In genomic region chr20:54624701-54625472, GRCh38 we compare ENCODE assay signal across 16 cellular contexts.
DNase-seq lines count a peak whose midpoint lies in the region; ATAC-seq and TF ChIP-seq lines count a peak whose summit lies in the region.
"Had no signal": no experiment of that assay in that cellular context is flagged by ENCODE, and none has a peak within 500 bp of the region (broad histone marks: within the 10 kb centered on the region; RNA-seq: fewer than 3 reads in every experiment).

No MANE protein-coding gene starts in this region.

- no peaks in the 10 kb centered on the region for H3K4me1 Mint-ChIP-seq in activated CD8-positive, alpha-beta T cell treated with anti-CD3 and anti-CD28 coated beads for 36 hours (ENCODE audit: low read depth)
- H3K4me1 Mint-ChIP-seq: stimulated activated effector memory CD8-positive, alpha-beta T cell treated with anti-CD3 and anti-CD28 coated beads, Interleukin-12 subunit alpha, Interleukin-12 subunit beta, amount 100 ng/mL, for 72 hours had no signal

- H3K27me3 ChIP-seq in neuronal stem cell (ENCODE audit: control insufficient read depth in 3 of 3, insufficient read depth in 3 of 3, low read depth in 1 of 3, low read length in 3 of 3) (no peaks in the 10 kb centered on the region), sigmoid colon (no peaks in the 10 kb centered on the region)
- H3K27me3 ChIP-seq: adrenal gland had no signal

- DNase-seq in G401 (ENCODE audit: low spot score), result peak; percentile 26
- DNase-seq in SK-MEL-5 (ENCODE audit: low read depth, low spot score), result peak; percentile 89
- peak; percentile 94 for DNase-seq in globus pallidus (ENCODE audit: low spot score)
- no peak for DNase-seq in neuronal stem cell (ENCODE audit: low spot score)
- DNase-seq in activated CD8-positive, alpha-beta T cell treated with anti-CD3 and anti-CD28 coated beads for 36 hours, result no peak
- DNase-seq in kidney tubule cell (ENCODE audit: low spot score), result no peak
- no peak for DNase-seq in sigmoid colon
- DNase-seq: activated T-cell treated with anti-CD3 and anti-CD28 coated beads, Interleukin-2, amount 50 U/mL, for 24 hours; adrenal gland; DMS79; lower lobe of right lung; NCI-H2029 treated with DMSO at 0.1 percent for 48 hours; stimulated activated CD4-positive, alpha-beta T cell treated with anti-CD3 and anti-CD28 coated beads, Interleukin-2, amount 100 ng/mL, for 48 hours had no signal

- no peak overlapping the region for H2AK5ac ChIP-seq in neuronal stem cell (ENCODE audit: low read depth, low read length)

- CTCF ChIA-PET in activated CD8-positive, alpha-beta T cell treated with anti-CD3 and anti-CD28 coated beads for 36 hours (lab: Charles Lee), result no interaction called here

- H3K9me3 ChIP-seq in neuronal stem cell (replicated peaks in 1 of 2; ENCODE audit: control insufficient read depth in 2 of 2, insufficient read depth in 1 of 2, low read depth in 1 of 2, low read length in 2 of 2) (peaks cover 0 to 3% of the 10 kb centered on the region in 2 donors), sigmoid colon (no peaks in the 10 kb centered on the region)
- H3K9me3 ChIP-seq: adrenal gland, lower lobe of right lung had no signal

- H4K8ac ChIP-seq in neuronal stem cell (ENCODE audit: low read depth, low read length), result no peak overlapping the region

- no peak for TF ChIP-seq EP300 in sigmoid colon (IDR thresholded peaks at IDR 0.05)

- no peak overlapping the region for H3K23ac ChIP-seq in neuronal stem cell (ENCODE audit: low read depth, low read length, poor library complexity)

- H3K4me2 ChIP-seq in neuronal stem cell (ENCODE audit: insufficient read depth, low read length, poor library complexity, severe bottlenecking), result no peak overlapping the region

- H3K9ac ChIP-seq in neuronal stem cell (ENCODE audit: low read depth, low read length, poor library complexity), result no peak overlapping the region
- H3K9ac ChIP-seq: parathyroid adenoma had no signal

- intact Hi-C loops in activated CD8-positive, alpha-beta T cell treated with anti-CD3 and anti-CD28 coated beads for 36 hours (cut with micrococcal nuclease), result no loop called here
- intact Hi-C loops in sigmoid colon (cut with DNase I), result no loop called here

- no peak overlapping the region for H2BK15ac ChIP-seq in neuronal stem cell (ENCODE audit: low read length)

- H3K27me3 Mint-ChIP-seq in activated CD8-positive, alpha-beta T cell treated with anti-CD3 and anti-CD28 coated beads for 36 hours, result peaks cover 5% of the 10 kb centered on the region

- no peaks in the 10 kb centered on the region for H3K79me1 ChIP-seq in neuronal stem cell (ENCODE audit: low read depth, low read length)

- no peak for ATAC-seq in GM21423 (IDR thresholded peaks at IDR 0.05; ENCODE audit: unreplicated experiment)
- no peak for ATAC-seq in activated CD8-positive, alpha-beta T cell treated with anti-CD3 and anti-CD28 coated beads for 36 hours
- ATAC-seq: lower lobe of right lung had no signal

- POLR2A ChIA-PET in activated CD8-positive, alpha-beta T cell treated with anti-CD3 and anti-CD28 coated beads for 36 hours (lab: Charles Lee), result interaction anchor here (0.6 to 1.0 kb wide), 2 partner anchors 12 to 477 kb away, joined by 3 to 6 read pairs; no protein-coding TSS in a partner anchor

- in situ Hi-C loops in G401 (cut with HindIII; ENCODE audit: low sequenced_read_pairs) (no loop called here), SK-MEL-5 (cut with HindIII; ENCODE audit: low pct_unique_long_range_greater_than_20kb, low sequenced_read_pairs) (no loop called here)

- no peak overlapping the region for H3K27ac Mint-ChIP-seq in activated CD8-positive, alpha-beta T cell treated with anti-CD3 and anti-CD28 coated beads for 36 hours
- H3K27ac Mint-ChIP-seq: activated T-cell treated with anti-CD3 and anti-CD28 coated beads, Interleukin-2, amount 50 U/mL, for 24 hours; stimulated activated effector memory CD8-positive, alpha-beta T cell treated with anti-CD3 and anti-CD28 coated beads, Interleukin-12 subunit alpha, Interleukin-12 subunit beta, amount 100 ng/mL, for 72 hours had no signal

- no peak overlapping the region for H3K27ac ChIP-seq in neuronal stem cell (replicated peaks; ENCODE audit: low read length)
- H3K27ac ChIP-seq in sigmoid colon, result no peak overlapping the region
- H3K27ac ChIP-seq: adrenal gland, lower lobe of right lung, parathyroid adenoma had no signal

- no peak for TF ChIP-seq CTCF in activated CD8-positive, alpha-beta T cell treated with anti-CD3 and anti-CD28 coated beads for 36 hours (IDR thresholded peaks at IDR 0.05)
- no peak for TF ChIP-seq CTCF in sigmoid colon (IDR thresholded peaks at IDR 0.05)

- peaks cover 15 to 22% of the 10 kb centered on the region in 2 donors for H3K4me1 ChIP-seq in neuronal stem cell (ENCODE audit: control insufficient read depth in 2 of 2, insufficient read depth in 1 of 2, low read depth in 1 of 2, low read length in 2 of 2)
- H3K4me1 ChIP-seq in sigmoid colon, result no peaks in the 10 kb centered on the region
- H3K4me1 ChIP-seq: adrenal gland, lower lobe of right lung, parathyroid adenoma had no signal

- no peak for TF ChIP-seq POLR2A in sigmoid colon (IDR thresholded peaks at IDR 0.05)

- no CpG with 5 or more reads among the region's 9 CpGs for WGBS in neuronal stem cell (ENCODE audit: extremely low coverage in 2 of 2, insufficient read length in 2 of 2, insufficient replicate concordance in 1 of 2), 2 donors
- WGBS in sigmoid colon, 2 donors, result 12 to 34% methylated on average over 9 of the region's 9 CpGs

- H2BK120ac ChIP-seq in neuronal stem cell (ENCODE audit: low read depth, low read length), result no peak overlapping the region

- H2BK12ac ChIP-seq in neuronal stem cell (ENCODE audit: low read length), result no peak overlapping the region

- H2AFZ ChIP-seq in neuronal stem cell (ENCODE audit: low read length), result peak overlapping the region; percentile 74
- H2AFZ ChIP-seq: parathyroid adenoma had no signal

- H3K4me3 ChIP-seq in neuronal stem cell (ENCODE audit: low read length in 2 of 2), result no peak overlapping the region
- no peak overlapping the region for H3K4me3 ChIP-seq in sigmoid colon
- H3K4me3 ChIP-seq: adrenal gland, lower lobe of right lung had no signal

- H3K18ac ChIP-seq in neuronal stem cell (ENCODE audit: low read length), result peak overlapping the region; percentile 35

- no peak overlapping the region for H3K4ac ChIP-seq in neuronal stem cell (ENCODE audit: low read length)

- H3K36me3 Mint-ChIP-seq in activated CD8-positive, alpha-beta T cell treated with anti-CD3 and anti-CD28 coated beads for 36 hours (ENCODE audit: low read depth), result no peaks in the 10 kb centered on the region
- H3K36me3 Mint-ChIP-seq: stimulated activated effector memory CD8-positive, alpha-beta T cell treated with anti-CD3 and anti-CD28 coated beads, Interleukin-12 subunit alpha, Interleukin-12 subunit beta, amount 100 ng/mL, for 72 hours had no signal

- H2BK5ac ChIP-seq in neuronal stem cell (ENCODE audit: low read length), result no peak overlapping the region

- H3K9me3 Mint-ChIP-seq in activated CD8-positive, alpha-beta T cell treated with anti-CD3 and anti-CD28 coated beads for 36 hours, result no peaks in the 10 kb centered on the region
- H3K9me3 Mint-ChIP-seq: activated T-cell treated with anti-CD3 and anti-CD28 coated beads, Interleukin-2, amount 50 U/mL, for 24 hours; stimulated activated effector memory CD8-positive, alpha-beta T cell treated with anti-CD3 and anti-CD28 coated beads, Interleukin-12 subunit alpha, Interleukin-12 subunit beta, amount 100 ng/mL, for 72 hours had no signal

- no peak overlapping the region for H3K4me3 Mint-ChIP-seq in activated CD8-positive, alpha-beta T cell treated with anti-CD3 and anti-CD28 coated beads for 36 hours
- H3K4me3 Mint-ChIP-seq: activated T-cell treated with anti-CD3 and anti-CD28 coated beads, Interleukin-2, amount 50 U/mL, for 24 hours; stimulated activated effector memory CD8-positive, alpha-beta T cell treated with anti-CD3 and anti-CD28 coated beads, Interleukin-12 subunit alpha, Interleukin-12 subunit beta, amount 100 ng/mL, for 72 hours had no signal

- no peaks in the 10 kb centered on the region for H3K36me3 ChIP-seq in neuronal stem cell (replicated peaks in 1 of 2; ENCODE audit: control insufficient read depth in 2 of 2, insufficient read depth in 2 of 2, low read length in 2 of 2)
- no peaks in the 10 kb centered on the region for H3K36me3 ChIP-seq in sigmoid colon
- H3K36me3 ChIP-seq: adrenal gland, lower lobe of right lung had no signal

- H3K14ac ChIP-seq in neuronal stem cell (ENCODE audit: low read length), result no peak overlapping the region

- no peak overlapping the region for H4K91ac ChIP-seq in neuronal stem cell (ENCODE audit: low read depth, low read length, poor library complexity)

Comparison
In these comparisons a context has a peak if more than half of its experiments do, and no peak if none do; other contexts are left out.
1. DNase-seq: peak in G401 (single experiment), SK-MEL-5 (single experiment) and globus pallidus (single experiment); none in neuronal stem cell (single experiment), activated CD8-positive, alpha-beta T cell treated with anti-CD3 and anti-CD28 coated beads for 36 hours (single experiment), kidney tubule cell (single experiment) and sigmoid colon (single experiment).